In genomic region chr7:103273374-103273773, GRCh38 we compare ENCODE assay signal across 6 cellular contexts.
TF ChIP-seq lines count a peak whose summit lies in the region.
"Not testable (repeated sequence)": the region's sequence is repeated elsewhere in the genome, so short reads cannot be mapped to it uniquely, and the experiment has no call there.

No MANE protein-coding gene starts in this region.

TF ChIP-seq in A549, 52 proteins besides CTCF, POLR2A, EP300 and RAD21:
- TF ChIP-seq CEBPB (IDR thresholded peaks at IDR 0.05), result peak; percentile 34 to 76; a peak in 3 of 4 replicates

TF ChIP-seq in IMR-90, 13 proteins besides CTCF, POLR2A, EP300 and RAD21:
- TF ChIP-seq CEBPB (IDR thresholded peaks at IDR 0.05; ENCODE audit: low read depth, low read length), result peak; percentile 71
TF ChIP-seq in IMR-90: peak in this region for 1; not testable (repeated sequence) for 12.

TF ChIP-seq in Ishikawa, 13 proteins besides CTCF, POLR2A, EP300 and RAD21:
- TF ChIP-seq CEBPB (IDR thresholded peaks at IDR 0.05), result peak; percentile 57; the same call in 1 of the 2 replicates

TF ChIP-seq in K562, 482 proteins besides CTCF, POLR2A, EP300 and RAD21:
- not testable (repeated sequence) for TF ChIP-seq CEBPG (CRISPR knock-in tag; IDR thresholded peaks at IDR 0.05)
- TF ChIP-seq CEBPG (tag; conservative IDR thresholded peaks at IDR 0.05 in 1 of 2, IDR thresholded peaks at IDR 0.05 in 1 of 2) (peak; percentile 50 to 92), CEBPB (tag; IDR thresholded peaks at IDR 0.05) (peak; percentile 93)

TF ChIP-seq in H1, 55 proteins besides CTCF, POLR2A, EP300 and RAD21:
- peak; percentile 36; the same call in 1 of the 2 replicates for TF ChIP-seq CEBPB (IDR thresholded peaks at IDR 0.05; ENCODE audit: low read depth, low read length)

TF ChIP-seq in HepG2, 621 proteins besides CTCF, POLR2A, EP300 and RAD21:
- peak; percentile 46 for TF ChIP-seq CEBPG (CRISPR knock-in tag; IDR thresholded peaks at IDR 0.05)
- peak; percentile 44; the same call in 1 of the 2 replicates for TF ChIP-seq CEBPB (IDR thresholded peaks at IDR 0.05; ENCODE audit: borderline replicate concordance, low read depth, low read length)
TF ChIP-seq in HepG2: peak in this region for 2; not testable (repeated sequence) for 619.
